Comparison of ENCODE assay signal across 8 cellular contexts in the genomic region with DNA sequence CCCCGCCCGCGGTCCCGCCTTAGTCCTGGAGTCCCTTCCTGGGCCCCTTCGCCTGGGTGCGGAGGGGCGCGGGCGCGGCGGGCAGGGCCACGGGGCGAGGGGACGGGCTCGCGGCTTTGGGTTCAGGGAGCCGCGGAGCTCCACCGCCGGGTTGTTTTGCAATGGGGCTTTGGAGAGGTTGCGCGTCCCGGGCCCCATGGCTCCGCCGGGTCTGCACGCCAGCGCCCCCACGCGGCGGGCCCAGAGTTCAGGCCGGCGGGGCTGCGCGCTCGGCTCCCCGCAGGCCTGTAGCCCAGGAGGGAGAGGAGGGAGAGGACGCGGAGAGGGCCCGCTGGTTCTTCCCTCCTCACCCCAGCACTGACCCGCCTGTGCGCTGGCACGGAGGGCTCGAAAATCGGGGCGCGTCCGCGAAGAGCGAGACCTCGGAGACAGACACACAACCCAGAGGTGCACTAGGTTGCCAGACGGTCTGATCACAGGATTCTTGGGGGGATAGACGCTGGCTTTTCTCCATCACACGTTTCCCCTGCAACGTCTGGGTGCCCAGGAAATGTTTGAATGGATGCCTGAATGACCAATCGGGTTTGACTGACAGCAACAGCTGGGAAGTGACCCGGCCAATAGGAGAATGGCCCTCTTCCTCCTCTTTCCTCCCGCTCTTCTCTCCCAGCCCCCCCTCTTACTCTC. TPM values are rescaled to one million over a fixed set of nuclear protein-coding genes. Genes with fewer than 3 reads are reported as not detected.
DNase-seq lines count a peak whose midpoint lies in the region; ATAC-seq and TF ChIP-seq lines count a peak whose summit lies in the region.

No MANE protein-coding gene starts in this region.

- H3K9me3 Mint-ChIP-seq in naive thymus-derived CD4-positive, alpha-beta T cell, result peaks cover 0 to 2% (median 0%) of the 10 kb centered on the region in 11 donors

- H3K27ac ChIP-seq in RWPE1, result no peak overlapping the region
- no peak overlapping the region for H3K27ac ChIP-seq in naive thymus-derived CD4-positive, alpha-beta T cell (ENCODE audit: low read depth, low read length)

- no peaks in the 10 kb centered on the region for H3K36me3 ChIP-seq in naive thymus-derived CD4-positive, alpha-beta T cell (ENCODE audit: control insufficient read depth in 2 of 3, insufficient read depth in 3 of 3, low read length in 3 of 3)

- no peaks in the 10 kb centered on the region for H3K9me3 ChIP-seq in naive thymus-derived CD4-positive, alpha-beta T cell (ENCODE audit: control insufficient read depth in 2 of 3, low read length in 3 of 3)

- H3K4me1 Mint-ChIP-seq in naive thymus-derived CD4-positive, alpha-beta T cell, result peaks cover 2 to 28% (median 20%) of the 10 kb centered on the region in 7 donors

- no peak for TF ChIP-seq POLR2A in erythroblast (IDR thresholded peaks at IDR 0.05; ENCODE audit: low read length)

- POLR2A ChIA-PET in RWPE1 (lab: Yijun Ruan, JAX; ENCODE audit: low non-redundant PET), result no interaction called here
- POLR2A ChIA-PET in naive thymus-derived CD4-positive, alpha-beta T cell (lab: Charles Lee), result no interaction called here

- DNase-seq in stimulated activated CD4-positive, alpha-beta T cell treated with anti-CD3 and anti-CD28 coated beads, Interleukin-1b, Interleukin-23, amount 100 ng/mL, for 48 hours, result peak; percentile 44
- DNase-seq in stimulated activated CD4-positive, alpha-beta T cell treated with anti-CD3 and anti-CD28 coated beads, Interleukin-4, amount 100 ng/mL, for 24 hours, result no peak
- DNase-seq in RWPE1 (ENCODE audit: low spot score), result peak; percentile 30
- DNase-seq in erythroblast (lab: John Stamatoyannopoulos, UW), result peak; percentile 58 to 67
- DNase-seq in naive thymus-derived CD4-positive, alpha-beta T cell, result no peak
- no peak for DNase-seq in SHP77 (lab: John Stamatoyannopoulos, UW)
- DNase-seq in stimulated activated naive CD4-positive, alpha-beta T cell (lab: John Stamatoyannopoulos, UW), result no peak

- peaks cover 58 to 77% (median 70%) of the 10 kb centered on the region in 5 donors for H3K27me3 Mint-ChIP-seq in naive thymus-derived CD4-positive, alpha-beta T cell

- ATAC-seq in naive thymus-derived CD4-positive, alpha-beta T cell, result no peak
- no peak for ATAC-seq in GM19023 (IDR thresholded peaks at IDR 0.05; ENCODE audit: unreplicated experiment)

- H3K4me1 ChIP-seq in naive thymus-derived CD4-positive, alpha-beta T cell (ENCODE audit: control insufficient read depth in 2 of 2, insufficient read depth in 2 of 2, low read length in 2 of 2), result no peaks in the 10 kb centered on the region

- intact Hi-C loops in naive thymus-derived CD4-positive, alpha-beta T cell (cut with micrococcal nuclease), result loop anchor here in 1 of 2 donors (5.0 kb wide), 1 partner anchor 153 kb away; no protein-coding TSS in a partner anchor

- no peak overlapping the region for H3K4me3 ChIP-seq in naive thymus-derived CD4-positive, alpha-beta T cell (ENCODE audit: low read length)

- no peak overlapping the region for H3K27ac Mint-ChIP-seq in naive thymus-derived CD4-positive, alpha-beta T cell

- H3K4me3 Mint-ChIP-seq in naive thymus-derived CD4-positive, alpha-beta T cell, result peak overlapping the region in 9 of 10 donors; percentile 4 to 77 (median 61)

- CTCF ChIA-PET in RWPE1 (lab: Yijun Ruan, JAX), result interaction anchor here (0.6 to 0.7 kb wide), 3 partner anchors 17 to 1497 kb away, joined by 3 to 6 read pairs (median 4); no protein-coding TSS in a partner anchor
- CTCF ChIA-PET in naive thymus-derived CD4-positive, alpha-beta T cell (lab: Charles Lee), result no interaction called here

- peak; percentile 78 for TF ChIP-seq CTCF in RWPE1 (conservative IDR thresholded peaks at IDR 0.05; ENCODE audit: low read depth)

- H3K27me3 ChIP-seq in naive thymus-derived CD4-positive, alpha-beta T cell (ENCODE audit: control insufficient read depth in 2 of 2, insufficient read depth in 2 of 2, low read length in 2 of 2), result peaks cover 0 to 5% of the 10 kb centered on the region in 2 donors

- H3K36me3 Mint-ChIP-seq in naive thymus-derived CD4-positive, alpha-beta T cell, result peaks cover 0 to 4% (median 0%) of the 10 kb centered on the region in 5 donors

RNA-seq across cellular contexts. Expression of a gene that starts 4.9 kb away (rescaled TPM):
- not detected for total RNA-seq in naive thymus-derived CD4-positive, alpha-beta T cell
- not detected for polyA plus RNA-seq in naive thymus-derived CD4-positive, alpha-beta T cell

Comparison
In these comparisons a context has a peak if more than half of its experiments do, and no peak if none do; other contexts are left out.
1. DNase-seq: peak in stimulated activated CD4-positive, alpha-beta T cell treated with anti-CD3 and anti-CD28 coated beads, Interleukin-1b, Interleukin-23, amount 100 ng/mL, for 48 hours (single experiment), RWPE1 (single experiment) and erythroblast (2 of 2); none in stimulated activated CD4-positive, alpha-beta T cell treated with anti-CD3 and anti-CD28 coated beads, Interleukin-4, amount 100 ng/mL, for 24 hours (single experiment), naive thymus-derived CD4-positive, alpha-beta T cell (0 of 9), SHP77 (0 of 2) and stimulated activated naive CD4-positive, alpha-beta T cell (0 of 6).